In genomic region chr2:127624321-127625145, GRCh38 we compare ENCODE assay signal across 24 cellular contexts. TPM values are rescaled to one million over a fixed set of nuclear protein-coding genes. Genes with fewer than 3 reads are reported as not detected.
A peak's percentile ranks its signal among the peaks of the same experiment; 100 is the strongest.
DNase-seq lines count a peak whose midpoint lies in the region; ATAC-seq and TF ChIP-seq lines count a peak whose summit lies in the region.
"Had no signal": no experiment of that assay in that cellular context is flagged by ENCODE, and none has a peak within 500 bp of the region (broad histone marks: within the 10 kb centered on the region; RNA-seq: fewer than 3 reads in every experiment).

No MANE protein-coding gene starts in this region.

- no peak overlapping the region for H3K4me3 Mint-ChIP-seq in endodermal cell
- H3K4me3 Mint-ChIP-seq: CD4-positive, CD25-positive, alpha-beta regulatory T cell; H9; T-helper 2 cell treated with Interferon-gamma antibody and Interleukin-4, amounts not matched to agents 5 μg/mL and 100 μg/mL, for 36 hours had no signal

- TF ChIP-seq CTCF in right atrium auricular region (IDR thresholded peaks at IDR 0.05), result no peak
- TF ChIP-seq CTCF in RWPE2 (IDR thresholded peaks at IDR 0.05; ENCODE audit: poor library complexity, severe bottlenecking), result no peak
- TF ChIP-seq CTCF in endodermal cell (conservative IDR thresholded peaks at IDR 0.05), result no peak
- TF ChIP-seq CTCF in esophagus muscularis mucosa (IDR thresholded peaks at IDR 0.05), result no peak

- H4K8ac ChIP-seq in neuronal stem cell (ENCODE audit: low read depth, low read length), result no peak overlapping the region

- peak; percentile 20 for DNase-seq in left cardiac atrium
- no peak for DNase-seq in right atrium auricular region (ENCODE audit: low spot score)
- peak; percentile 40 for DNase-seq in RWPE2 (ENCODE audit: low spot score)
- DNase-seq in neuronal stem cell (ENCODE audit: low spot score), result no peak
- DNase-seq in endodermal cell, result no peak
- DNase-seq in esophagus muscularis mucosa (ENCODE audit: extremely low spot score), result no peak
- DNase-seq: activated CD4-positive, alpha-beta T cell treated with anti-CD3 and anti-CD28 coated beads, Interleukin-2, amount 50 U/mL, for 1 hour; amniotic stem cell; CD4-positive, CD25-positive, alpha-beta regulatory T cell; H9; heart right ventricle; NCI-H1436; NCI-H510A treated with DMSO at 0.1 percent for 48 hours; RPMI8226 had no signal

- H2BK5ac ChIP-seq in neuronal stem cell (ENCODE audit: low read length), result no peak overlapping the region

- no peak overlapping the region for H3K4ac ChIP-seq in neuronal stem cell (ENCODE audit: low read length)

- H3K36me3 ChIP-seq in right atrium auricular region (no peaks in the 10 kb centered on the region), RWPE2 (ENCODE audit: low read depth) (no peaks in the 10 kb centered on the region), neuronal stem cell (replicated peaks in 1 of 2; ENCODE audit: control insufficient read depth in 2 of 2, insufficient read depth in 2 of 2, low read length in 2 of 2) (no peaks in the 10 kb centered on the region), endodermal cell (ENCODE audit: control insufficient read depth, insufficient read depth, low read length) (no peaks in the 10 kb centered on the region), esophagus muscularis mucosa (no peaks in the 10 kb centered on the region)
- H3K36me3 ChIP-seq: cardiac muscle cell, heart right ventricle had no signal

- H3K27ac ChIP-seq in right atrium auricular region (no peak overlapping the region), RWPE2 (ENCODE audit: poor library complexity, severe bottlenecking) (no peak overlapping the region), neuronal stem cell (replicated peaks; ENCODE audit: low read length) (no peak overlapping the region), endodermal cell (ENCODE audit: low read depth, low read length) (no peak overlapping the region), esophagus muscularis mucosa (replicated peaks in 1 of 4) (no peak overlapping the region)
- H3K27ac ChIP-seq: cardiac muscle cell, epithelial cell of prostate, heart right ventricle, VCaP had no signal

- no peaks in the 10 kb centered on the region for H3K36me3 Mint-ChIP-seq in endodermal cell (ENCODE audit: low read depth)
- H3K36me3 Mint-ChIP-seq: CD4-positive, CD25-positive, alpha-beta regulatory T cell had no signal

- H3K4me3 ChIP-seq in right atrium auricular region, result no peak overlapping the region
- H3K4me3 ChIP-seq in RWPE2 (ENCODE audit: severe bottlenecking), result no peak overlapping the region
- no peak overlapping the region for H3K4me3 ChIP-seq in neuronal stem cell (ENCODE audit: low read length in 2 of 2)
- H3K4me3 ChIP-seq in endodermal cell (ENCODE audit: low read length), result no peak overlapping the region
- H3K4me3 ChIP-seq in esophagus muscularis mucosa, result no peak overlapping the region
- H3K4me3 ChIP-seq: cardiac muscle cell, heart right ventricle, K562, lung had no signal

- H3K9me3 ChIP-seq in right atrium auricular region (no peaks in the 10 kb centered on the region), RWPE2 (ENCODE audit: severe bottlenecking) (no peaks in the 10 kb centered on the region), neuronal stem cell (replicated peaks in 1 of 2; ENCODE audit: control insufficient read depth in 2 of 2, insufficient read depth in 1 of 2, low read depth in 1 of 2, low read length in 2 of 2) (no peaks in the 10 kb centered on the region), endodermal cell (ENCODE audit: control insufficient read depth, low read length) (no peaks in the 10 kb centered on the region), esophagus muscularis mucosa (no peaks in the 10 kb centered on the region)
- H3K9me3 ChIP-seq: heart right ventricle had no signal

- H3K27me3 ChIP-seq in right atrium auricular region, result no peaks in the 10 kb centered on the region
- no peaks in the 10 kb centered on the region for H3K27me3 ChIP-seq in RWPE2 (ENCODE audit: insufficient read depth, poor library complexity, severe bottlenecking)
- no peaks in the 10 kb centered on the region for H3K27me3 ChIP-seq in neuronal stem cell (ENCODE audit: control insufficient read depth in 3 of 3, insufficient read depth in 3 of 3, low read depth in 1 of 3, low read length in 3 of 3)
- H3K27me3 ChIP-seq in endodermal cell (ENCODE audit: control insufficient read depth, insufficient read depth, low read length, poor library complexity, severe bottlenecking), result no peaks in the 10 kb centered on the region
- peaks cover 0 to 69% (median 28%) of the 10 kb centered on the region in 4 donors for H3K27me3 ChIP-seq in esophagus muscularis mucosa
- H3K27me3 ChIP-seq: cardiac muscle cell had no signal

- TF ChIP-seq EP300 in esophagus muscularis mucosa (IDR thresholded peaks at IDR 0.05), result no peak

- intact Hi-C loops in left cardiac atrium (cut with DNase I) (no loop called here), esophagus muscularis mucosa (cut with DNase I) (no loop called here)

- H3K4me2 ChIP-seq in neuronal stem cell (ENCODE audit: insufficient read depth, low read length, poor library complexity, severe bottlenecking), result no peak overlapping the region

- no CpG with 5 or more reads among the region's 14 CpGs for WGBS in neuronal stem cell (ENCODE audit: extremely low coverage in 2 of 2, insufficient read length in 2 of 2, insufficient replicate concordance in 1 of 2), 2 donors
- WGBS in endodermal cell (ENCODE audit: insufficient coverage in 1 of 2, insufficient read length in 1 of 2), 2 experiments, result 91% methylated on average over 6 to 14 of the region's 14 CpGs
- WGBS in esophagus muscularis mucosa, result 79% methylated on average over 4 of the region's 14 CpGs

- H3K4me1 ChIP-seq in right atrium auricular region (no peaks in the 10 kb centered on the region), RWPE2 (ENCODE audit: insufficient read depth, poor library complexity, severe bottlenecking) (peaks cover 6% of the 10 kb centered on the region), neuronal stem cell (ENCODE audit: control insufficient read depth in 2 of 2, insufficient read depth in 1 of 2, low read depth in 1 of 2, low read length in 2 of 2) (no peaks in the 10 kb centered on the region), endodermal cell (ENCODE audit: control insufficient read depth, insufficient read depth, low read length) (no peaks in the 10 kb centered on the region), esophagus muscularis mucosa (no peaks in the 10 kb centered on the region)

- H3K4me1 Mint-ChIP-seq in endodermal cell, result peaks cover 5% of the 10 kb centered on the region
- H3K4me1 Mint-ChIP-seq: CD4-positive, CD25-positive, alpha-beta regulatory T cell had no signal

- peak overlapping the region; percentile 58 for H3K14ac ChIP-seq in neuronal stem cell (ENCODE audit: low read length)

- H4K91ac ChIP-seq in neuronal stem cell (ENCODE audit: low read depth, low read length, poor library complexity), result no peak overlapping the region

- no peak for TF ChIP-seq POLR2A in esophagus muscularis mucosa (IDR thresholded peaks at IDR 0.05; ENCODE audit: low read depth)

- no peak overlapping the region for H2BK12ac ChIP-seq in neuronal stem cell (ENCODE audit: low read length)

- peak overlapping the region; percentile 9 for H2AK5ac ChIP-seq in neuronal stem cell (ENCODE audit: low read depth, low read length)

- no peaks in the 10 kb centered on the region for H3K9me3 Mint-ChIP-seq in endodermal cell
- H3K9me3 Mint-ChIP-seq: CD4-positive, CD25-positive, alpha-beta regulatory T cell; H9; T-helper 2 cell treated with Interferon-gamma antibody and Interleukin-4, amounts not matched to agents 5 μg/mL and 100 μg/mL, for 36 hours had no signal

- H2BK15ac ChIP-seq in neuronal stem cell (ENCODE audit: low read length), result peak overlapping the region; percentile 76

- H3K27me3 Mint-ChIP-seq in endodermal cell (ENCODE audit: insufficient read depth), result no peaks in the 10 kb centered on the region
- H3K27me3 Mint-ChIP-seq: CD4-positive, CD25-positive, alpha-beta regulatory T cell had no signal

- H3K23ac ChIP-seq in neuronal stem cell (ENCODE audit: low read depth, low read length, poor library complexity), result no peak overlapping the region

- H3K18ac ChIP-seq in neuronal stem cell (ENCODE audit: low read length), result peak overlapping the region; percentile 95

- no peak for ATAC-seq in left cardiac atrium
- no peak for ATAC-seq in RWPE2 (ENCODE audit: low read depth)
- ATAC-seq in HG03378 (IDR thresholded peaks at IDR 0.05; ENCODE audit: unreplicated experiment), result no peak

- H3K9ac ChIP-seq in neuronal stem cell (ENCODE audit: low read depth, low read length, poor library complexity), result no peak overlapping the region
- H3K9ac ChIP-seq in endodermal cell (ENCODE audit: extremely low read depth, low read length, poor library complexity, severe bottlenecking), result no peak overlapping the region

- peaks cover 5% of the 10 kb centered on the region for H3K79me1 ChIP-seq in neuronal stem cell (ENCODE audit: low read depth, low read length)

- H2BK120ac ChIP-seq in neuronal stem cell (ENCODE audit: low read depth, low read length), result no peak overlapping the region

- no peak overlapping the region for H3K27ac Mint-ChIP-seq in endodermal cell
- H3K27ac Mint-ChIP-seq: CD4-positive, CD25-positive, alpha-beta regulatory T cell; T-helper 2 cell treated with Interferon-gamma antibody and Interleukin-4, amounts not matched to agents 5 μg/mL and 100 μg/mL, for 36 hours had no signal

- H2AFZ ChIP-seq in neuronal stem cell (ENCODE audit: low read length), result no peak overlapping the region

RNA-seq across cellular contexts. Expression of gene GPR17, which starts 21.4 kb away (rescaled TPM):
- total RNA-seq in left cardiac atrium, result under 1 TPM in 1 of 2 donors, not detected in 1; 0.24 TPM
- total RNA-seq in right atrium auricular region, result under 1 TPM in 1 of 2 donors, not detected in 1; 0.24 TPM
- 0.06 TPM for polyA plus RNA-seq in neuronal stem cell (2013, experiment 1 of 2)
- polyA plus RNA-seq in neuronal stem cell (2013, experiment 2 of 2), result 0.04 TPM
- total RNA-seq in endodermal cell, result under 1 TPM in 1 of 2 donors, not detected in 1; 0.24 TPM
- 5.0 TPM for polyA plus RNA-seq in endodermal cell (2013, experiment 1 of 2)
- 4.8 TPM for polyA plus RNA-seq in endodermal cell (2013, experiment 2 of 2)
- under 1 TPM in 1 of 4 donors, not detected in 3; 0.40 TPM for total RNA-seq in esophagus muscularis mucosa
- total RNA-seq: cardiac muscle cell; CD4-positive, CD25-positive, alpha-beta regulatory T cell; dermis microvascular lymphatic vessel endothelial cell; G401; K562; ureter had no signal
- polyA plus RNA-seq: CD4-positive, CD25-positive, alpha-beta regulatory T cell; K562 had no signal

RNA-seq across cellular contexts. Expression of gene LIMS2, which starts 50.8 kb away (rescaled TPM):
- total RNA-seq in left cardiac atrium, result 100 to 1,000 TPM; 157 to 204 TPM
- total RNA-seq in right atrium auricular region, result 10 to 100 TPM; 80.2 to 91.7 TPM
- 2.1 TPM for polyA plus RNA-seq in neuronal stem cell (2013, experiment 1 of 2)
- 1.6 TPM for polyA plus RNA-seq in neuronal stem cell (2013, experiment 2 of 2)
- 1 to 10 TPM; 3.9 to 9.8 TPM for total RNA-seq in endodermal cell
- 4.8 TPM for polyA plus RNA-seq in endodermal cell (2013, experiment 1 of 2)
- polyA plus RNA-seq in endodermal cell (2013, experiment 2 of 2), result 4.8 TPM
- total RNA-seq in esophagus muscularis mucosa, result 100 to 1,000 TPM in 3 of 4 donors, 10 to 100 TPM in 1; 99.2 to 342 (median 175) TPM

Comparison
In these comparisons a context has a peak if more than half of its experiments do, and no peak if none do; other contexts are left out.
1. DNase-seq: peak in left cardiac atrium (single experiment) and RWPE2 (single experiment); none in right atrium auricular region (single experiment), neuronal stem cell (single experiment), endodermal cell (single experiment) and esophagus muscularis mucosa (single experiment).
2. RNA of gene LIMS2, which starts 50.8 kb away (total RNA-seq): 157 to 204 TPM in left cardiac atrium, 99.2 to 342 TPM in esophagus muscularis mucosa and 80.2 to 91.7 TPM in right atrium auricular region; 3.9 to 9.8 TPM in endodermal cell; every median in the first group is over 4 times any median in the second.